8 cellular contexts compared by ENCODE assay signal in genomic region chr16:85420501-85421337, GRCh38.
DNase-seq lines count a peak whose midpoint lies in the region; ATAC-seq and TF ChIP-seq lines count a peak whose summit lies in the region.

No MANE protein-coding gene starts in this region.

- WGBS in neuronal stem cell (ENCODE audit: extremely low coverage in 2 of 2, insufficient read length in 2 of 2, insufficient replicate concordance in 1 of 2), 2 donors, result no CpG with 5 or more reads among the region's 42 CpGs
- WGBS in tibial nerve, 2 donors, result 40 to 50% methylated on average over 38 to 40 of the region's 42 CpGs

- DNase-seq in NCI-H2107 treated with DMSO at 0.1 percent for 48 hours (lab: John Stamatoyannopoulos, UW; ENCODE audit: unreplicated experiment), result peak; percentile 22
- no peak for DNase-seq in NCI-H2107 (lab: John Stamatoyannopoulos, UW)
- DNase-seq in NCI-H1930 (lab: John Stamatoyannopoulos, UW), result peak; percentile 50 to 52
- peak; percentile 76 for DNase-seq in activated CD8-positive, alpha-beta memory T cell treated with anti-CD3 and anti-CD28 coated beads, Interleukin-2, amount 10 ng/mL, durations not matched to agents 7 days and 5 days
- DNase-seq in neuronal stem cell (ENCODE audit: low spot score), result peak; percentile 44
- DNase-seq in tibial nerve (ENCODE audit: low spot score in 2 of 2), result no peak
- DNase-seq in middle frontal gyrus (ENCODE audit: extremely low spot score, low spot score), result no peak

- H3K4me1 ChIP-seq in neuronal stem cell (ENCODE audit: control insufficient read depth in 2 of 2, insufficient read depth in 1 of 2, low read depth in 1 of 2, low read length in 2 of 2), result peaks cover 8 to 31% of the 10 kb centered on the region in 2 donors
- peaks cover 0 to 29% (median 4%) of the 10 kb centered on the region in 4 donors for H3K4me1 ChIP-seq in tibial nerve

- TF ChIP-seq CTCF in tibial nerve (IDR thresholded peaks at IDR 0.05), result peak; percentile 97 to 99 (median 98)

- CTCF ChIA-PET in activated CD8-positive, alpha-beta memory T cell treated with anti-CD3 and anti-CD28 coated beads, Interleukin-2, amount 10 ng/mL, durations not matched to agents 7 days and 5 days (lab: Charles Lee), result interaction anchor here (0.6 to 12.2 kb wide), 51 partner anchors 8 to 340 kb away, joined by 3 to 237 read pairs (median 4); partner anchors contain the start of gene GSE1

- H2BK12ac ChIP-seq in neuronal stem cell (ENCODE audit: low read length), result peak overlapping the region; percentile 24

- no peak overlapping the region for H3K4me3 Mint-ChIP-seq in activated CD8-positive, alpha-beta memory T cell treated with anti-CD3 and anti-CD28 coated beads, Interleukin-2, amount 10 ng/mL, durations not matched to agents 7 days and 5 days

- H3K9me3 Mint-ChIP-seq in activated CD8-positive, alpha-beta memory T cell treated with anti-CD3 and anti-CD28 coated beads, Interleukin-2, amount 10 ng/mL, durations not matched to agents 7 days and 5 days (ENCODE audit: low read depth), result no peaks in the 10 kb centered on the region

- peaks cover 6% of the 10 kb centered on the region for H3K4me1 Mint-ChIP-seq in activated CD8-positive, alpha-beta memory T cell treated with anti-CD3 and anti-CD28 coated beads, Interleukin-2, amount 10 ng/mL, durations not matched to agents 7 days and 5 days

- no peak for TF ChIP-seq POLR2A in tibial nerve (IDR thresholded peaks at IDR 0.05)

- no peaks in the 10 kb centered on the region for H3K36me3 ChIP-seq in neuronal stem cell (replicated peaks in 1 of 2; ENCODE audit: control insufficient read depth in 2 of 2, insufficient read depth in 2 of 2, low read length in 2 of 2)
- peaks cover 0 to 3% (median 0%) of the 10 kb centered on the region in 3 donors for H3K36me3 ChIP-seq in tibial nerve

- H3K9ac ChIP-seq in neuronal stem cell (ENCODE audit: low read depth, low read length, poor library complexity), result peak overlapping the region; percentile 51

- H3K4me2 ChIP-seq in neuronal stem cell (ENCODE audit: insufficient read depth, low read length, poor library complexity, severe bottlenecking), result no peak overlapping the region

- H3K4me3 ChIP-seq in neuronal stem cell (ENCODE audit: low read length in 2 of 2), result no peak overlapping the region
- no peak overlapping the region for H3K4me3 ChIP-seq in tibial nerve

- no peak overlapping the region for H3K4ac ChIP-seq in neuronal stem cell (ENCODE audit: low read length)

- H3K14ac ChIP-seq in neuronal stem cell (ENCODE audit: low read length), result no peak overlapping the region

- H2BK15ac ChIP-seq in neuronal stem cell (ENCODE audit: low read length), result peak overlapping the region; percentile 90

- no peak overlapping the region for H2BK120ac ChIP-seq in neuronal stem cell (ENCODE audit: low read depth, low read length)

- H3K36me3 Mint-ChIP-seq in activated CD8-positive, alpha-beta memory T cell treated with anti-CD3 and anti-CD28 coated beads, Interleukin-2, amount 10 ng/mL, durations not matched to agents 7 days and 5 days, result no peaks in the 10 kb centered on the region

- H3K27me3 ChIP-seq in neuronal stem cell (ENCODE audit: control insufficient read depth in 3 of 3, insufficient read depth in 3 of 3, low read depth in 1 of 3, low read length in 3 of 3) (peaks cover 0 to 9% (median 2%) of the 10 kb centered on the region in 3 experiments), tibial nerve (no peaks in the 10 kb centered on the region)

- no peaks in the 10 kb centered on the region for H3K27me3 Mint-ChIP-seq in activated CD8-positive, alpha-beta memory T cell treated with anti-CD3 and anti-CD28 coated beads, Interleukin-2, amount 10 ng/mL, durations not matched to agents 7 days and 5 days

- no peak overlapping the region for H3K27ac Mint-ChIP-seq in activated CD8-positive, alpha-beta memory T cell treated with anti-CD3 and anti-CD28 coated beads, Interleukin-2, amount 10 ng/mL, durations not matched to agents 7 days and 5 days

- H3K18ac ChIP-seq in neuronal stem cell (ENCODE audit: low read length), result peak overlapping the region; percentile 91

- H2AFZ ChIP-seq in neuronal stem cell (ENCODE audit: low read length), result no peak overlapping the region

- no peak overlapping the region for H2BK5ac ChIP-seq in neuronal stem cell (ENCODE audit: low read length)

- H3K9me3 ChIP-seq in neuronal stem cell (replicated peaks in 1 of 2; ENCODE audit: control insufficient read depth in 2 of 2, insufficient read depth in 1 of 2, low read depth in 1 of 2, low read length in 2 of 2) (no peaks in the 10 kb centered on the region), tibial nerve (no peaks in the 10 kb centered on the region)

- H3K23ac ChIP-seq in neuronal stem cell (ENCODE audit: low read depth, low read length, poor library complexity), result peak overlapping the region; percentile 80

- peak overlapping the region; percentile 29 for H4K8ac ChIP-seq in neuronal stem cell (ENCODE audit: low read depth, low read length)

- H3K27ac ChIP-seq in neuronal stem cell (replicated peaks; ENCODE audit: low read length) (no peak overlapping the region), tibial nerve (no peak overlapping the region)

- no peak for TF ChIP-seq EP300 in tibial nerve (IDR thresholded peaks at IDR 0.05)

- H4K91ac ChIP-seq in neuronal stem cell (ENCODE audit: low read depth, low read length, poor library complexity), result no peak overlapping the region

- H2AK5ac ChIP-seq in neuronal stem cell (ENCODE audit: low read depth, low read length), result peak overlapping the region; percentile 96

- peak; percentile 72 for ATAC-seq in activated CD8-positive, alpha-beta memory T cell treated with anti-CD3 and anti-CD28 coated beads, Interleukin-2, amount 10 ng/mL, durations not matched to agents 7 days and 5 days
- peak; percentile 74 for ATAC-seq in esophagus mucosa

- H3K79me1 ChIP-seq in neuronal stem cell (ENCODE audit: low read depth, low read length), result no peaks in the 10 kb centered on the region

Comparison
In these comparisons a context has a peak if more than half of its experiments do, and no peak if none do; other contexts are left out.
1. DNase-seq: peak in NCI-H2107 treated with DMSO at 0.1 percent for 48 hours (single experiment), NCI-H1930 (2 of 2), activated CD8-positive, alpha-beta memory T cell treated with anti-CD3 and anti-CD28 coated beads, Interleukin-2, amount 10 ng/mL, durations not matched to agents 7 days and 5 days (single experiment) and neuronal stem cell (single experiment); none in NCI-H2107 (single experiment), tibial nerve (0 of 2) and middle frontal gyrus (single experiment).